In the genomic region with DNA sequence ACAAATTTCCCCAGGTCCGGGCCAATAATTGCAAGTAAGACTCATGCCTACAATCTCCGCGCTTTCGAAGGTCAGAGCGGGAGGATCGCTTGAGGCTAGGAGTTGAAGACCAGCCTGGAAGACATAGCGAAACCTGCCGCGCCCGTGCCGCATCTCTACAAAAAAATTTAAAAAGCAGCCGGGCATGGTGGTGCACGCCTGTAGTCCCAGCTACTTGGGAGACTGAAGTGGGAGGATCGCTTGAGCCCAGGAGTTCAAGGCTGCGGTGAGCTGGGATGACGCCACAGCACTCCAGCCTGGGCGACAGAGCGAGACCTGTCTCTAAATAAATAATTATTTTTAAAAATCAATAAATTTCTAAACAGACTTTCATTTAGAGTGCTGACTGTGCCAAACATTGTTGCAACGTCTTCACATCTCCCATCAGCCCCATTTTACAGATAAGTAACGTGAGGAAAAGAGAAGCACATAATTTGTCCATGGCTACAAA, we compare ENCODE assay signal across 8 cellular contexts. TPM values are rescaled to one million over a fixed set of nuclear protein-coding genes. Genes with fewer than 3 reads are reported as not detected.
A peak's percentile ranks its signal among the peaks of the same experiment; 100 is the strongest.
DNase-seq lines count a peak whose midpoint lies in the region; ATAC-seq and TF ChIP-seq lines count a peak whose summit lies in the region.

No MANE protein-coding gene starts in this region.

- no peak overlapping the region for H3K4me2 ChIP-seq in Karpas-422 (ENCODE audit: low read depth, low read length, poor library complexity, severe bottlenecking)

- no peak overlapping the region for H3K27ac ChIP-seq in Karpas-422 (ENCODE audit: low read length)

- H3K4me3 ChIP-seq in LNCaP clone FGC (ENCODE audit: low read depth, low read length): peak overlapping the region; percentile 79
- peak overlapping the region; percentile 57 for H3K4me3 ChIP-seq in epithelial cell of esophagus (ENCODE audit: low read length)
- no peak overlapping the region for H3K4me3 ChIP-seq in Karpas-422 (ENCODE audit: low read length)

- ATAC-seq in GM19397 (IDR thresholded peaks at IDR 0.05; ENCODE audit: unreplicated experiment) (peak; percentile 10), omental fat pad (ENCODE audit: low FRiP score) (peak; percentile 24)

- no peak overlapping the region for H3K9ac ChIP-seq in Karpas-422 (ENCODE audit: low read length)

- H2AFZ ChIP-seq in Karpas-422 (ENCODE audit: low read length): no peak overlapping the region

- DNase-seq in LNCaP clone FGC (ENCODE audit: low read depth): no peak
- no peak for DNase-seq in epithelial cell of esophagus (ENCODE audit: low read depth)
- DNase-seq in omental fat pad (ENCODE audit: low spot score): no peak
- DNase-seq in cerebellar nuclear complex (lab: John Stamatoyannopoulos, UW): no peak
- DNase-seq in Karpas-422: no peak
- DNase-seq in iPS-NIHi7 (ENCODE audit: extremely low spot score): no peak
- no peak for DNase-seq in stimulated activated CD4-positive, alpha-beta T cell treated with anti-CD3 and anti-CD28 coated beads, Interleukin-15, amount 100 ng/mL, for 24 hours

- no peaks in the 10 kb centered on the region for H3K4me1 ChIP-seq in Karpas-422 (ENCODE audit: low read length)

- no peaks in the 10 kb centered on the region for H3K27me3 ChIP-seq in Karpas-422 (ENCODE audit: low read length)

- H4K20me1 ChIP-seq in Karpas-422 (ENCODE audit: insufficient read depth, low read depth, low read length): no peaks in the 10 kb centered on the region

- no peaks in the 10 kb centered on the region for H3K9me3 ChIP-seq in Karpas-422 (ENCODE audit: low read length)

- no peaks in the 10 kb centered on the region for H3K79me2 ChIP-seq in Karpas-422 (ENCODE audit: low read length)

- no peak for TF ChIP-seq CTCF in LNCaP clone FGC (IDR thresholded peaks at IDR 0.05; ENCODE audit: control insufficient read depth, extremely low read depth, insufficient read depth)
- no peak for TF ChIP-seq CTCF in epithelial cell of esophagus (IDR thresholded peaks at IDR 0.05; ENCODE audit: insufficient read depth, low read depth, low read length, missing control alignments)
- no peak for TF ChIP-seq CTCF in omental fat pad (IDR thresholded peaks at IDR 0.05)

- no peaks in the 10 kb centered on the region for H3K36me3 ChIP-seq in Karpas-422 (ENCODE audit: insufficient read depth, low read length)

- H3K9me2 ChIP-seq in Karpas-422 (replicated peaks; ENCODE audit: insufficient read depth, low read length): no peaks in the 10 kb centered on the region

RNA-seq across cellular contexts. Expression of a gene that starts 0.5 kb away (rescaled TPM):
- under 1 TPM in 3 of 4 donors, not detected in 1; 0.38 to 0.84 (median 0.60) TPM for total RNA-seq in omental fat pad
- total RNA-seq in Karpas-422 (2014; rRNA removed; shearing (Covaris generic); ENCODE audit: low replicate concordance): 0.07 and 0.18 TPM in 2 replicates

RNA-seq across cellular contexts. Expression of a gene that starts 22.0 kb away (rescaled TPM):
- 100 to 1,000 TPM in 2 of 4 donors, 10 to 100 TPM in 2; 63.9 to 116 (median 97.6) TPM for total RNA-seq in omental fat pad
- 72.6 and 86.4 TPM in 2 replicates for total RNA-seq in Karpas-422 (2014; rRNA removed; shearing (Covaris generic); ENCODE audit: low replicate concordance)

RNA-seq across cellular contexts. Expression of a gene that starts 36.3 kb away (rescaled TPM):
- total RNA-seq in omental fat pad: 1 to 10 TPM in 1 of 4 donors, under 1 TPM in 3; 0.12 to 1.4 (median 0.54) TPM
- total RNA-seq in Karpas-422 (2014; rRNA removed; shearing (Covaris generic); ENCODE audit: low replicate concordance): 0.43 and 1.3 TPM in 2 replicates
